Comparison of ENCODE assay signal across 15 cellular contexts in genomic region chr13:67099494-67099893, GRCh38.
DNase-seq lines count a peak whose midpoint lies in the region; ATAC-seq and TF ChIP-seq lines count a peak whose summit lies in the region.
"Had no signal": no experiment of that assay in that cellular context is flagged by ENCODE, and none has a peak within 500 bp of the region (broad histone marks: within the 10 kb centered on the region; RNA-seq: fewer than 3 reads in every experiment).

No MANE protein-coding gene starts in this region.

- 75% methylated on average over 7 of the region's 7 CpGs for WGBS in right cardiac atrium
- WGBS in mesendoderm (ENCODE audit: extremely low coverage, insufficient coverage, low lambda C conversion rate): no CpG with 5 or more reads among the region's 7 CpGs

- CTCF ChIA-PET in activated CD8-positive, alpha-beta memory T cell treated with anti-CD3 and anti-CD28 coated beads, Interleukin-2, amount 10 ng/mL, durations not matched to agents 7 days and 5 days (lab: Charles Lee): no interaction called here

- no peaks in the 10 kb centered on the region for H3K4me1 Mint-ChIP-seq in activated CD8-positive, alpha-beta memory T cell treated with anti-CD3 and anti-CD28 coated beads, Interleukin-2, amount 10 ng/mL, durations not matched to agents 7 days and 5 days
- H3K4me1 Mint-ChIP-seq: CD8-positive, alpha-beta memory T cell had no signal

- no peak overlapping the region for H3K9ac ChIP-seq in mesendoderm (ENCODE audit: low read length)
- H3K9ac ChIP-seq: BLaER1 treated with 17β-estradiol and CSF1 and Interleukin-3, amounts not matched to agents 10 nM and 100 nM had no signal

- no peaks in the 10 kb centered on the region for H3K9me3 ChIP-seq in right cardiac atrium (ENCODE audit: control insufficient read depth, low read length)

- no peak overlapping the region for H3K27ac Mint-ChIP-seq in activated CD8-positive, alpha-beta memory T cell treated with anti-CD3 and anti-CD28 coated beads, Interleukin-2, amount 10 ng/mL, durations not matched to agents 7 days and 5 days
- H3K27ac Mint-ChIP-seq: B cell; CD8-positive, alpha-beta memory T cell; GM23338 had no signal

- H3K36me3 ChIP-seq in mesendoderm (ENCODE audit: control insufficient read depth, insufficient read depth, low read length): no peaks in the 10 kb centered on the region
- H3K36me3 ChIP-seq: BLaER1 treated with 17β-estradiol and CSF1 and Interleukin-3, amounts not matched to agents 10 nM and 100 nM had no signal

- no peak for TF ChIP-seq CTCF in dorsolateral prefrontal cortex (IDR thresholded peaks at IDR 0.05 in 54 of 56, conservative IDR thresholded peaks at IDR 0.05 in 2 of 56; ENCODE audit: low read depth in 1 of 56, partially characterized antibody in 56 of 56)

- H3K4me2 ChIP-seq in mesendoderm (ENCODE audit: low read length): no peak overlapping the region
- H3K4me2 ChIP-seq: BLaER1 treated with 17β-estradiol and CSF1 and Interleukin-3, amounts not matched to agents 10 nM and 100 nM; GM23338 had no signal

- H3K79me2 ChIP-seq in mesendoderm (ENCODE audit: control insufficient read depth, insufficient read depth, low read length): no peaks in the 10 kb centered on the region

- no peak overlapping the region for H3K23ac ChIP-seq in mesendoderm (ENCODE audit: low read length)

- no peak overlapping the region for H4K5ac ChIP-seq in mesendoderm (ENCODE audit: low read length)

- peak overlapping the region; percentile 51 for H3K18ac ChIP-seq in mesendoderm (ENCODE audit: low read length)

- H3K9me3 Mint-ChIP-seq in activated CD8-positive, alpha-beta memory T cell treated with anti-CD3 and anti-CD28 coated beads, Interleukin-2, amount 10 ng/mL, durations not matched to agents 7 days and 5 days (ENCODE audit: low read depth): no peaks in the 10 kb centered on the region
- H3K9me3 Mint-ChIP-seq: GM23338 had no signal

- no peak overlapping the region for H3K56ac ChIP-seq in mesendoderm (ENCODE audit: low read length)

- no peak overlapping the region for H2BK120ac ChIP-seq in mesendoderm (ENCODE audit: low read depth, low read length)

- H3K4me1 ChIP-seq in right cardiac atrium (ENCODE audit: control insufficient read depth, insufficient read depth, low read length) (no peaks in the 10 kb centered on the region), mesendoderm (ENCODE audit: control insufficient read depth, low read depth, low read length) (no peaks in the 10 kb centered on the region)

- no peaks in the 10 kb centered on the region for H3K27me3 Mint-ChIP-seq in activated CD8-positive, alpha-beta memory T cell treated with anti-CD3 and anti-CD28 coated beads, Interleukin-2, amount 10 ng/mL, durations not matched to agents 7 days and 5 days
- H3K27me3 Mint-ChIP-seq: B cell; CD8-positive, alpha-beta memory T cell had no signal

- H2BK15ac ChIP-seq in mesendoderm (replicated peaks; ENCODE audit: low read depth): no peak overlapping the region

- no peak overlapping the region for H2BK5ac ChIP-seq in mesendoderm (ENCODE audit: low read length)

- H3K4me3 ChIP-seq in right cardiac atrium (ENCODE audit: low read length) (no peak overlapping the region), dorsolateral prefrontal cortex (no peak overlapping the region), mesendoderm (ENCODE audit: low read length) (no peak overlapping the region)
- H3K4me3 ChIP-seq: BLaER1 treated with 17β-estradiol and CSF1 and Interleukin-3, amounts not matched to agents 10 nM and 100 nM; GM23338 had no signal

- ATAC-seq in right cardiac atrium: peak in 1 of 2 donors; percentile 43
- no peak for ATAC-seq in HG02870 (IDR thresholded peaks at IDR 0.05; ENCODE audit: unreplicated experiment)
- no peak for ATAC-seq in GM21360 (IDR thresholded peaks at IDR 0.05; ENCODE audit: unreplicated experiment)
- ATAC-seq in activated CD8-positive, alpha-beta memory T cell treated with anti-CD3 and anti-CD28 coated beads, Interleukin-2, amount 10 ng/mL, durations not matched to agents 7 days and 5 days: no peak
- ATAC-seq: GM23338 had no signal

- intact Hi-C loops in right cardiac atrium (cut with DNase I): loop anchor here in 1 of 4 donors (5.0 kb wide), 1 partner anchor 133 kb away; the partner anchor contains the start of gene PCDH9
- intact Hi-C loops in cardiac septum (cut with DNase I): no loop called here
- intact Hi-C loops in dorsolateral prefrontal cortex (cut with DNase I): no loop called here

- no peak overlapping the region for H3K4me3 Mint-ChIP-seq in activated CD8-positive, alpha-beta memory T cell treated with anti-CD3 and anti-CD28 coated beads, Interleukin-2, amount 10 ng/mL, durations not matched to agents 7 days and 5 days
- H3K4me3 Mint-ChIP-seq: B cell, GM23338 had no signal

- H3K27me3 ChIP-seq in right cardiac atrium (ENCODE audit: control insufficient read depth, insufficient read depth) (no peaks in the 10 kb centered on the region), dorsolateral prefrontal cortex (no peaks in the 10 kb centered on the region), mesendoderm (ENCODE audit: insufficient read depth, low read length, poor library complexity) (no peaks in the 10 kb centered on the region)
- H3K27me3 ChIP-seq: BLaER1 treated with 17β-estradiol and CSF1 and Interleukin-3, amounts not matched to agents 10 nM and 100 nM had no signal

- H2AK5ac ChIP-seq in mesendoderm (ENCODE audit: low read length): no peak overlapping the region

- H3K79me1 ChIP-seq in mesendoderm (ENCODE audit: low read length): no peaks in the 10 kb centered on the region

- DNase-seq in right cardiac atrium (no peak), cardiac septum (ENCODE audit: low spot score) (no peak), dorsolateral prefrontal cortex (no peak), mesendoderm (peak; percentile 69)
- DNase-seq in activated CD8-positive, alpha-beta memory T cell treated with anti-CD3 and anti-CD28 coated beads, Interleukin-2, amount 10 ng/mL, durations not matched to agents 7 days and 5 days: no peak
- DNase-seq: 8988T; CD8-positive, alpha-beta memory T cell; COR-L47; HCEC 1CT; IMR-90 had no signal

- no peaks in the 10 kb centered on the region for H3K36me3 Mint-ChIP-seq in activated CD8-positive, alpha-beta memory T cell treated with anti-CD3 and anti-CD28 coated beads, Interleukin-2, amount 10 ng/mL, durations not matched to agents 7 days and 5 days
- H3K36me3 Mint-ChIP-seq: CD8-positive, alpha-beta memory T cell had no signal

- H3K27ac ChIP-seq in right cardiac atrium (ENCODE audit: low read length) (peak overlapping the region; percentile 45), dorsolateral prefrontal cortex (peak overlapping the region in 57 of 59 donors; percentile 30 to 99 (median 94)), mesendoderm (ENCODE audit: low read depth, low read length) (no peak overlapping the region)
- H3K27ac ChIP-seq: BLaER1 treated with 17β-estradiol and CSF1 and Interleukin-3, amounts not matched to agents 10 nM and 100 nM had no signal

- no peak overlapping the region for H3K4ac ChIP-seq in mesendoderm (ENCODE audit: low read depth, low read length)

- no peak overlapping the region for H4K8ac ChIP-seq in mesendoderm (ENCODE audit: low read depth, low read length)
